In genomic region chr10:109480836-109481235, GRCh38 we compare ENCODE assay signal across 15 cellular contexts.
DNase-seq lines count a peak whose midpoint lies in the region; FAIRE-seq and TF ChIP-seq lines count a peak whose summit lies in the region.
"Had no signal": no experiment of that assay in that cellular context is flagged by ENCODE, and none has a peak within 500 bp of the region (broad histone marks: within the 10 kb centered on the region; RNA-seq: fewer than 3 reads in every experiment).

No MANE protein-coding gene starts in this region.

- FAIRE-seq in islet of Langerhans (lab: Jason Lieb, UNC), result peak; percentile 73
- FAIRE-seq: HTR-8/SVneo had no signal

- TF ChIP-seq CTCF in MM.1S (IDR thresholded peaks at IDR 0.05; ENCODE audit: low read length), result no peak
- no peak for TF ChIP-seq CTCF in endodermal cell (conservative IDR thresholded peaks at IDR 0.05)

- H3K4me3 ChIP-seq in MM.1S (ENCODE audit: low read length) (no peak overlapping the region), endodermal cell (ENCODE audit: low read length) (no peak overlapping the region)

- no peaks in the 10 kb centered on the region for H3K9me2 ChIP-seq in MM.1S (replicated peaks; ENCODE audit: insufficient read depth, low read length)

- H3K9ac ChIP-seq in MM.1S (ENCODE audit: low read length) (no peak overlapping the region), endodermal cell (ENCODE audit: extremely low read depth, low read length, poor library complexity, severe bottlenecking) (no peak overlapping the region)

- DNase-seq in NCI-H82 (lab: John Stamatoyannopoulos, UW) (peak; percentile 14), NCI-H82 treated with DMSO at 0.1 percent for 48 hours (lab: John Stamatoyannopoulos, UW; ENCODE audit: unreplicated experiment) (no peak), amniotic epithelial cell (ENCODE audit: low read depth) (peak; percentile 62), MM.1S (no peak), endodermal cell (no peak)
- DNase-seq in activated T-cell treated with anti-CD3 and anti-CD28 coated beads, Interleukin-2, amount 50 U/mL, for 1 hour, result no peak
- DNase-seq: 8988T; ACHN; C1 segment of cervical spinal cord; CD4-positive, alpha-beta T cell; DND-41; GDM1 had no signal

- H3K9me3 ChIP-seq in MM.1S (replicated peaks; ENCODE audit: insufficient read depth, low read length) (no peaks in the 10 kb centered on the region), endodermal cell (ENCODE audit: control insufficient read depth, low read length) (peaks cover 10% of the 10 kb centered on the region)

- H3K4me1 ChIP-seq in MM.1S (ENCODE audit: low read length) (no peaks in the 10 kb centered on the region), endodermal cell (ENCODE audit: control insufficient read depth, insufficient read depth, low read length) (no peaks in the 10 kb centered on the region)

- H3K4me3 Mint-ChIP-seq in endodermal cell, result no peak overlapping the region
- H3K4me3 Mint-ChIP-seq: B cell; CD4-positive, alpha-beta T cell had no signal

- no peaks in the 10 kb centered on the region for H4K20me1 ChIP-seq in MM.1S (ENCODE audit: insufficient read depth, low read length)

- H3K9me3 Mint-ChIP-seq in endodermal cell, result no peaks in the 10 kb centered on the region
- H3K9me3 Mint-ChIP-seq: CD4-positive, alpha-beta T cell had no signal

- H3K79me2 ChIP-seq in MM.1S (ENCODE audit: low read length), result no peaks in the 10 kb centered on the region

- H3K27ac Mint-ChIP-seq in endodermal cell, result no peak overlapping the region
- H3K27ac Mint-ChIP-seq: B cell; CD4-positive, alpha-beta T cell had no signal

- H3K27ac ChIP-seq in MM.1S (ENCODE audit: low read length) (no peak overlapping the region), endodermal cell (ENCODE audit: low read depth, low read length) (no peak overlapping the region)

- H3K36me3 ChIP-seq in MM.1S (replicated peaks; ENCODE audit: insufficient read depth, low read length) (no peaks in the 10 kb centered on the region), endodermal cell (ENCODE audit: control insufficient read depth, insufficient read depth, low read length) (no peaks in the 10 kb centered on the region)

- H3K27me3 Mint-ChIP-seq in endodermal cell (ENCODE audit: insufficient read depth), result peaks cover 15% of the 10 kb centered on the region
- H3K27me3 Mint-ChIP-seq: B cell; CD4-positive, alpha-beta T cell had no signal

- H3K4me1 Mint-ChIP-seq in endodermal cell, result peaks cover 5% of the 10 kb centered on the region
- H3K4me1 Mint-ChIP-seq: B cell had no signal

- H3K27me3 ChIP-seq in MM.1S (replicated peaks; ENCODE audit: insufficient read depth, low read length) (no peaks in the 10 kb centered on the region), endodermal cell (ENCODE audit: control insufficient read depth, insufficient read depth, low read length, poor library complexity, severe bottlenecking) (no peaks in the 10 kb centered on the region)

- no peak overlapping the region for H2AFZ ChIP-seq in MM.1S (ENCODE audit: low read length)

- no peaks in the 10 kb centered on the region for H3K36me3 Mint-ChIP-seq in endodermal cell (ENCODE audit: low read depth)

- no peaks in the 10 kb centered on the region for H3F3A ChIP-seq in MM.1S (ENCODE audit: insufficient read depth, low read length)

- H3K4me2 ChIP-seq in MM.1S (ENCODE audit: low read depth, low read length), result no peak overlapping the region

Comparison
In these comparisons a context has a peak if more than half of its experiments do, and no peak if none do; other contexts are left out.
1. DNase-seq: peak in NCI-H82 (single experiment) and amniotic epithelial cell (single experiment); none in NCI-H82 treated with DMSO at 0.1 percent for 48 hours (single experiment), activated T-cell treated with anti-CD3 and anti-CD28 coated beads, Interleukin-2, amount 50 U/mL, for 1 hour (single experiment), MM.1S (single experiment) and endodermal cell (single experiment).